2 cellular contexts compared by ENCODE assay signal in genomic region chr6:7328159-7328713, GRCh38.
A peak's percentile ranks its signal among the peaks of the same experiment; 100 is the strongest.
TF ChIP-seq lines count a peak whose summit lies in the region.

No MANE protein-coding gene starts in this region.

TF ChIP-seq in K562, 482 proteins besides CTCF, POLR2A, EP300 and RAD21 (continues in another document):
- TF ChIP-seq PATZ1 (CRISPR knock-in tag; IDR thresholded peaks at IDR 0.05; ENCODE audit: borderline replicate concordance) (no peak), MYC (IDR thresholded peaks at IDR 0.05; ENCODE audit: low read depth, low read length) (peak; percentile 44; the same call in 1 of the 2 replicates), MYC (CRISPR knock-in tag; IDR thresholded peaks at IDR 0.05; ENCODE audit: borderline replicate concordance, low read depth) (no peak), ATF3 (IDR thresholded peaks at IDR 0.05) (peak; percentile 22; the same call in 1 of the 2 replicates), ATF3 (CRISPR knock-in tag; conservative IDR thresholded peaks at IDR 0.05) (no peak), CREM (IDR thresholded peaks at IDR 0.05; ENCODE audit: low read depth) (peak; percentile 80), C11orf30 (IDR thresholded peaks at IDR 0.05; ENCODE audit: low read depth) (peak; percentile 66), ZNF77 (CRISPR knock-in tag; IDR thresholded peaks at IDR 0.05) (no peak), RHOXF2B (CRISPR knock-in tag; conservative IDR thresholded peaks at IDR 0.05) (no peak), ZNF316 (IDR thresholded peaks at IDR 0.05) (peak; percentile 59; the same call in 1 of the 2 replicates), SOX6 (IDR thresholded peaks at IDR 0.05) (no peak), HSF4 (CRISPR knock-in tag; IDR thresholded peaks at IDR 0.05; ENCODE audit: borderline replicate concordance) (no peak), PRDM10 (IDR thresholded peaks at IDR 0.05; ENCODE audit: partially characterized antibody) (peak; percentile 15), L3MBTL2 (IDR thresholded peaks at IDR 0.05) (peak; percentile 71), DPF2 (IDR thresholded peaks at IDR 0.05) (peak; percentile 35; the same call in 1 of the 2 replicates), SMC3 (conservative IDR thresholded peaks at IDR 0.05; ENCODE audit: insufficient read depth, low read depth, low read length) (no peak), MAFG (tag; conservative IDR thresholded peaks at IDR 0.05) (peak; percentile 38; the same call in 1 of the 2 replicates), ZC3H4 (CRISPR knock-in tag; IDR thresholded peaks at IDR 0.05; ENCODE audit: borderline replicate concordance) (no peak)

TF ChIP-seq in WTC11, 78 proteins besides CTCF, POLR2A, EP300 and RAD21:
- TF ChIP-seq MAX (CRISPR knock-in tag; IDR thresholded peaks at IDR 0.05) (no peak), OVOL2 (CRISPR knock-in tag; IDR thresholded peaks at IDR 0.05; ENCODE audit: borderline replicate concordance) (no peak), RORB (CRISPR knock-in tag; IDR thresholded peaks at IDR 0.05) (no peak), ARID4B (CRISPR knock-in tag; IDR thresholded peaks at IDR 0.05; ENCODE audit: borderline replicate concordance) (no peak), ZNF396 (CRISPR knock-in tag; IDR thresholded peaks at IDR 0.05; ENCODE audit: borderline replicate concordance) (no peak), NR3C1 (CRISPR knock-in tag; conservative IDR thresholded peaks at IDR 0.05; ENCODE audit: low read depth) (no peak), ELF4 (CRISPR knock-in tag; IDR thresholded peaks at IDR 0.05; ENCODE audit: low read depth) (no peak), NFATC4 (CRISPR knock-in tag; IDR thresholded peaks at IDR 0.05) (no peak)
